1 cellular context compared by ENCODE assay signal in genomic region chr10:102435098-102435497, GRCh38.
TF ChIP-seq lines count a peak whose summit lies in the region.

No MANE protein-coding gene starts in this region.

TF ChIP-seq in endothelial cell of umbilical vein, 7 proteins besides CTCF, POLR2A, EP300 and RAD21:
- TF ChIP-seq MYC (IDR thresholded peaks at IDR 0.05; ENCODE audit: low read depth, low read length) = no peak
- TF ChIP-seq MAX (IDR thresholded peaks at IDR 0.05; ENCODE audit: insufficient read depth, insufficient read length) = no peak
- peak; percentile 44 for TF ChIP-seq EZH2 (IDR thresholded peaks at IDR 0.05; ENCODE audit: borderline replicate concordance, low read depth, low read length, severe bottlenecking)
- no peak for TF ChIP-seq FOS (IDR thresholded peaks at IDR 0.05; ENCODE audit: borderline replicate concordance, insufficient read depth, low read length)
- TF ChIP-seq POLR2AphosphoS5 (IDR thresholded peaks at IDR 0.05; ENCODE audit: insufficient read depth, low read depth, low read length) = no peak
